In genomic region chr1:183609313-183609712, GRCh38 we compare ENCODE assay signal across 8 cellular contexts. TPM values are rescaled to one million over a fixed set of nuclear protein-coding genes. Genes with fewer than 3 reads are reported as not detected.
DNase-seq lines count a peak whose midpoint lies in the region; ATAC-seq and TF ChIP-seq lines count a peak whose summit lies in the region.

No MANE protein-coding gene starts in this region.

- H3K4me3 ChIP-seq in DOHH2 (ENCODE audit: low read length) (no peak overlapping the region), kidney epithelial cell (ENCODE audit: low read depth, low read length) (no peak overlapping the region), testis (no peak overlapping the region)

- no peak for TF ChIP-seq POLR2A in testis (IDR thresholded peaks at IDR 0.05)

- peak; percentile 47 for ATAC-seq in GM21576 (IDR thresholded peaks at IDR 0.05; ENCODE audit: unreplicated experiment)

- WGBS in testis, 2 donors, result 44 to 47% methylated on average over 5 of the region's 5 CpGs

- no peaks in the 10 kb centered on the region for H3K9me3 Mint-ChIP-seq in T-helper 2 cell treated with Interferon-gamma antibody and Interleukin-4, amounts not matched to agents 5 μg/mL and 100 μg/mL, for 36 hours

- peaks cover 5% of the 10 kb centered on the region; the same call in 1 of the 2 replicates for H3K27me3 ChIP-seq in DOHH2 (ENCODE audit: control insufficient read depth, low read length)
- no peaks in the 10 kb centered on the region for H3K27me3 ChIP-seq in kidney epithelial cell (ENCODE audit: control insufficient read depth, insufficient read depth, low read length)
- no peaks in the 10 kb centered on the region for H3K27me3 ChIP-seq in testis

- H3K36me3 ChIP-seq in DOHH2 (ENCODE audit: control insufficient read depth, low read length) (no peaks in the 10 kb centered on the region), kidney epithelial cell (ENCODE audit: control insufficient read depth, insufficient read depth, low read length) (no peaks in the 10 kb centered on the region), testis (ENCODE audit: low read depth, missing control alignments) (no peaks in the 10 kb centered on the region)

- H3K4me1 ChIP-seq in DOHH2 (ENCODE audit: control insufficient read depth, low read length) (peaks cover 24% of the 10 kb centered on the region), testis (peaks cover 5% of the 10 kb centered on the region)

- H3F3A ChIP-seq in DOHH2 (ENCODE audit: control insufficient read depth, insufficient read depth), result no peaks in the 10 kb centered on the region

- intact Hi-C loops in testis (cut with DNase I; ENCODE audit: low total_unique reads), result no loop called here

- H3K9me2 ChIP-seq in DOHH2 (replicated peaks; ENCODE audit: control insufficient read depth, low read length), result no peaks in the 10 kb centered on the region

- peaks cover 4% of the 10 kb centered on the region for H3K4me1 Mint-ChIP-seq in T-helper 2 cell treated with Interferon-gamma antibody and Interleukin-4, amounts not matched to agents 5 μg/mL and 100 μg/mL, for 36 hours (ENCODE audit: low read depth)

- H3K4me2 ChIP-seq in DOHH2 (ENCODE audit: low read length), result no peak overlapping the region; the same call in 1 of the 2 replicates

- H3K9me3 ChIP-seq in DOHH2 (ENCODE audit: control insufficient read depth, insufficient read depth, low read length), result no peaks in the 10 kb centered on the region
- no peaks in the 10 kb centered on the region for H3K9me3 ChIP-seq in testis

- no peak overlapping the region for H3K27ac ChIP-seq in DOHH2 (ENCODE audit: low read depth, low read length)
- peak overlapping the region; percentile 59 to 73 for H3K27ac ChIP-seq in testis

- H3K4me3 Mint-ChIP-seq in T-helper 2 cell treated with Interferon-gamma antibody and Interleukin-4, amounts not matched to agents 5 μg/mL and 100 μg/mL, for 36 hours, result no peak overlapping the region

- no peaks in the 10 kb centered on the region for H3K79me2 ChIP-seq in DOHH2 (ENCODE audit: control insufficient read depth, low read length)

- peaks cover 3% of the 10 kb centered on the region for H3K27me3 Mint-ChIP-seq in T-helper 2 cell treated with Interferon-gamma antibody and Interleukin-4, amounts not matched to agents 5 μg/mL and 100 μg/mL, for 36 hours (ENCODE audit: low read depth)

- no peak overlapping the region for H3K27ac Mint-ChIP-seq in T-helper 2 cell treated with Interferon-gamma antibody and Interleukin-4, amounts not matched to agents 5 μg/mL and 100 μg/mL, for 36 hours

- peaks cover 3% of the 10 kb centered on the region for H3K36me3 Mint-ChIP-seq in T-helper 2 cell treated with Interferon-gamma antibody and Interleukin-4, amounts not matched to agents 5 μg/mL and 100 μg/mL, for 36 hours (ENCODE audit: low read depth)

- no peaks in the 10 kb centered on the region for H4K20me1 ChIP-seq in DOHH2 (ENCODE audit: control insufficient read depth, insufficient read depth, low read depth, low read length)

- peak; percentile 62 for TF ChIP-seq CTCF in DOHH2 (IDR thresholded peaks at IDR 0.05; ENCODE audit: low read depth, low read length, poor library complexity, severe bottlenecking)
- peak; percentile 12 for TF ChIP-seq CTCF in kidney epithelial cell (IDR thresholded peaks at IDR 0.05; ENCODE audit: insufficient read depth, low read length, poor library complexity, severe bottlenecking)
- peak; percentile 44 to 57 (median 45) for TF ChIP-seq CTCF in testis (IDR thresholded peaks at IDR 0.05)

- DNase-seq in NAMALWA (ENCODE audit: low spot score), result peak; percentile 87
- DNase-seq in astrocyte of the hippocampus (ENCODE audit: low read depth, low spot score), result peak; percentile 32
- no peak for DNase-seq in kidney epithelial cell (ENCODE audit: low read depth)
- DNase-seq in testis, result peak; percentile 73
- DNase-seq in T-helper 2 cell treated with Interferon-gamma antibody and Interleukin-4, amounts not matched to agents 5 μg/mL and 100 μg/mL, for 36 hours (ENCODE audit: low spot score), result no peak
- DNase-seq in activated naive CD4-positive, alpha-beta T cell (lab: John Stamatoyannopoulos, UW), result no peak

RNA-seq across cellular contexts. Expression of gene NCF2, which starts 19.1 kb away (rescaled TPM):
- total RNA-seq in kidney epithelial cell, result 62.5 and 86.1 TPM in 2 replicates
- 1 to 10 TPM; 1.3 to 3.7 TPM for total RNA-seq in testis
- 7.8 TPM for polyA plus RNA-seq in testis (ENCODE audit: insufficient read depth, low read depth, low replicate concordance)

RNA-seq across cellular contexts. Expression of gene ARPC5, which starts 26.3 kb away (rescaled TPM):
- total RNA-seq in kidney epithelial cell (140 and 163 TPM in 2 replicates), testis (10 to 100 TPM; 55.8 to 66.6 TPM)
- 136 TPM for polyA plus RNA-seq in testis (ENCODE audit: insufficient read depth, low read depth, low replicate concordance)

RNA-seq across cellular contexts. Expression of gene APOBEC4, which starts 43.8 kb away (rescaled TPM):
- not detected in 2 replicates for total RNA-seq in kidney epithelial cell
- 1 to 10 TPM; 4.9 to 5.0 TPM for total RNA-seq in testis
- 23.7 TPM for polyA plus RNA-seq in testis (ENCODE audit: insufficient read depth, low read depth, low replicate concordance)

Comparison
In these comparisons a context has a peak if more than half of its experiments do, and no peak if none do; other contexts are left out.
1. CTCF ChIP-seq: peak in every context shown above with its lines; median percentile 62 in DOHH2; 45 in testis; 12 in kidney epithelial cell.
2. DNase-seq: peak in NAMALWA (single experiment), astrocyte of the hippocampus (single experiment) and testis (single experiment); none in kidney epithelial cell (single experiment), T-helper 2 cell treated with Interferon-gamma antibody and Interleukin-4, amounts not matched to agents 5 μg/mL and 100 μg/mL, for 36 hours (single experiment) and activated naive CD4-positive, alpha-beta T cell (0 of 4).
3. RNA of gene NCF2, which starts 19.1 kb away (total RNA-seq): 62.5 to 86.1 TPM in kidney epithelial cell; 1.3 to 3.7 TPM in testis; every median in the first group is over 10 times any median in the second.